ENCODE assay signal across 1 cellular context in genomic region chr19:11142528-11143171, GRCh38.
TF ChIP-seq lines count a peak whose summit lies in the region.

No MANE protein-coding gene starts in this region.

TF ChIP-seq in HepG2, 621 proteins besides CTCF, POLR2A, EP300 and RAD21 (continues in another document):
- no peak for TF ChIP-seq SSRP1 (CRISPR knock-in tag; IDR thresholded peaks at IDR 0.05)
- peak; percentile 43 for TF ChIP-seq ARNT2 (CRISPR knock-in tag; IDR thresholded peaks at IDR 0.05; ENCODE audit: low read depth)
- TF ChIP-seq SP140L (CRISPR knock-in tag; IDR thresholded peaks at IDR 0.05; ENCODE audit: borderline replicate concordance): no peak
- no peak for TF ChIP-seq ZBTB3 (CRISPR knock-in tag; IDR thresholded peaks at IDR 0.05; ENCODE audit: borderline replicate concordance, low read depth)
- no peak for TF ChIP-seq ZBTB38 (CRISPR knock-in tag; IDR thresholded peaks at IDR 0.05)
- no peak for TF ChIP-seq ZFP36L2 (CRISPR knock-in tag; IDR thresholded peaks at IDR 0.05)
- TF ChIP-seq MAF1 (CRISPR knock-in tag; IDR thresholded peaks at IDR 0.05; ENCODE audit: borderline replicate concordance): no peak
- peak; percentile 62 for TF ChIP-seq BCL3 (CRISPR knock-in tag; IDR thresholded peaks at IDR 0.05)
- no peak for TF ChIP-seq BRF2 (CRISPR knock-in tag; IDR thresholded peaks at IDR 0.05)
- TF ChIP-seq TAF15 (IDR thresholded peaks at IDR 0.05; ENCODE audit: low read depth, low read length, poor library complexity, severe bottlenecking): peak; percentile 68
- peak; percentile 35; the same call in 1 of the 2 replicates for TF ChIP-seq ZNF333 (CRISPR knock-in tag; IDR thresholded peaks at IDR 0.05; ENCODE audit: borderline replicate concordance)
- TF ChIP-seq ZNF580 (CRISPR knock-in tag; IDR thresholded peaks at IDR 0.05; ENCODE audit: borderline replicate concordance, low read depth): peak; percentile 50; the same call in 1 of the 2 replicates
- no peak for TF ChIP-seq ZBTB21 (CRISPR knock-in tag; IDR thresholded peaks at IDR 0.05)
- TF ChIP-seq ZNF317 (CRISPR knock-in tag; IDR thresholded peaks at IDR 0.05): peak; percentile 76
- 0 out of 2 replicates have a peak, but pooled peaks have one; percentile 18 for TF ChIP-seq ERF (CRISPR knock-in tag; IDR thresholded peaks at IDR 0.05)
- no peak for TF ChIP-seq SIN3B (IDR thresholded peaks at IDR 0.05; ENCODE audit: low read length)
- TF ChIP-seq AGO2 (optimal IDR thresholded peaks at IDR 0.05; ENCODE audit: low read depth, low read length): peak; percentile 95
- TF ChIP-seq ZIK1 (CRISPR knock-in tag; IDR thresholded peaks at IDR 0.05; ENCODE audit: borderline replicate concordance, low read depth): no peak
- peak; percentile 18; the same call in 1 of the 2 replicates for TF ChIP-seq SOX13 (IDR thresholded peaks at IDR 0.05)
- TF ChIP-seq SOX13 (CRISPR knock-in tag; conservative IDR thresholded peaks at IDR 0.05 in 1 of 2, IDR thresholded peaks at IDR 0.05 in 1 of 2): peak in 1 of 2 experiments; percentile 46; a peak in 1 of 4 replicates
- 0 out of 2 replicates have a peak, but pooled peaks have one; percentile 34 for TF ChIP-seq ZNF724P (CRISPR knock-in tag; IDR thresholded peaks at IDR 0.05; ENCODE audit: borderline replicate concordance)
- peak; percentile 85 for TF ChIP-seq RBFOX2 (IDR thresholded peaks at IDR 0.05; ENCODE audit: low read depth, low read length)
- TF ChIP-seq TRIM24 (CRISPR knock-in tag; IDR thresholded peaks at IDR 0.05): no peak
- TF ChIP-seq TFDP2 (CRISPR knock-in tag; IDR thresholded peaks at IDR 0.05): no peak
- TF ChIP-seq ZNF275 (CRISPR knock-in tag; IDR thresholded peaks at IDR 0.05; ENCODE audit: borderline replicate concordance): peak; percentile 82; the same call in 1 of the 2 replicates
- no peak for TF ChIP-seq MATR3 (CRISPR knock-in tag; IDR thresholded peaks at IDR 0.05)
- no peak for TF ChIP-seq RORA (CRISPR knock-in tag; IDR thresholded peaks at IDR 0.05)
- peak; percentile 89 for TF ChIP-seq ZNF607 (CRISPR knock-in tag; IDR thresholded peaks at IDR 0.05; ENCODE audit: borderline replicate concordance)
- peak; percentile 83; the same call in 1 of the 2 replicates for TF ChIP-seq ETV5 (CRISPR knock-in tag; IDR thresholded peaks at IDR 0.05; ENCODE audit: borderline replicate concordance)
- TF ChIP-seq ZNF792 (CRISPR knock-in tag; IDR thresholded peaks at IDR 0.05): no peak
- no peak for TF ChIP-seq CEBPZ (IDR thresholded peaks at IDR 0.05; ENCODE audit: low read length)
- TF ChIP-seq NCOR1 (IDR thresholded peaks at IDR 0.05; ENCODE audit: borderline replicate concordance, low read length): no peak
- 0 out of 2 replicates have a peak, but pooled peaks have one; percentile 21 for TF ChIP-seq ZNF709 (CRISPR knock-in tag; IDR thresholded peaks at IDR 0.05)
- no peak for TF ChIP-seq ZBED4 (CRISPR knock-in tag; IDR thresholded peaks at IDR 0.05; ENCODE audit: borderline replicate concordance)
- TF ChIP-seq ZNF605 (CRISPR knock-in tag; IDR thresholded peaks at IDR 0.05): 0 out of 2 replicates have a peak, but pooled peaks have one; percentile 22
- TF ChIP-seq ZNF609 (CRISPR knock-in tag; IDR thresholded peaks at IDR 0.05; ENCODE audit: borderline replicate concordance): peak; percentile 67
- TF ChIP-seq ARID2 (CRISPR knock-in tag; IDR thresholded peaks at IDR 0.05; ENCODE audit: borderline replicate concordance): no peak
- TF ChIP-seq ZNF891 (CRISPR knock-in tag; IDR thresholded peaks at IDR 0.05): no peak
- TF ChIP-seq ZNF33B (CRISPR knock-in tag; IDR thresholded peaks at IDR 0.05): 0 out of 2 replicates have a peak, but pooled peaks have one; percentile 59
- no peak for TF ChIP-seq GATAD1 (CRISPR knock-in tag; IDR thresholded peaks at IDR 0.05)
- TF ChIP-seq MXD4 (CRISPR knock-in tag; IDR thresholded peaks at IDR 0.05): no peak
- TF ChIP-seq CC2D1A (CRISPR knock-in tag; IDR thresholded peaks at IDR 0.05): no peak
- TF ChIP-seq PHF20 (CRISPR knock-in tag; IDR thresholded peaks at IDR 0.05): no peak
- no peak for TF ChIP-seq BHLHE40 (IDR thresholded peaks at IDR 0.05; ENCODE audit: low read length)
- TF ChIP-seq ZNF563 (CRISPR knock-in tag; IDR thresholded peaks at IDR 0.05): 0 out of 2 replicates have a peak, but pooled peaks have one; percentile 64
- TF ChIP-seq ZFP62 (CRISPR knock-in tag; IDR thresholded peaks at IDR 0.05): no peak
- TF ChIP-seq NRL (CRISPR knock-in tag; IDR thresholded peaks at IDR 0.05; ENCODE audit: borderline replicate concordance): no peak
- no peak; the same call in 1 of the 2 replicates for TF ChIP-seq ELF1 (CRISPR knock-in tag; IDR thresholded peaks at IDR 0.05)
- no peak for TF ChIP-seq ZNF282 (IDR thresholded peaks at IDR 0.05; ENCODE audit: partially characterized antibody)
- TF ChIP-seq CEBPG (CRISPR knock-in tag; IDR thresholded peaks at IDR 0.05): no peak
- no peak for TF ChIP-seq HHEX (CRISPR knock-in tag; IDR thresholded peaks at IDR 0.05)
- no peak for TF ChIP-seq ZNF326 (CRISPR knock-in tag; IDR thresholded peaks at IDR 0.05; ENCODE audit: borderline replicate concordance)
- no peak for TF ChIP-seq ZNF720 (CRISPR knock-in tag; IDR thresholded peaks at IDR 0.05)
- no peak for TF ChIP-seq JDP2 (CRISPR knock-in tag; IDR thresholded peaks at IDR 0.05; ENCODE audit: borderline replicate concordance)
- 0 out of 2 replicates have a peak, but pooled peaks have one; percentile 11 for TF ChIP-seq THAP11 (CRISPR knock-in tag; IDR thresholded peaks at IDR 0.05)
